ENCODE assay signal across 8 cellular contexts in the genomic region with DNA sequence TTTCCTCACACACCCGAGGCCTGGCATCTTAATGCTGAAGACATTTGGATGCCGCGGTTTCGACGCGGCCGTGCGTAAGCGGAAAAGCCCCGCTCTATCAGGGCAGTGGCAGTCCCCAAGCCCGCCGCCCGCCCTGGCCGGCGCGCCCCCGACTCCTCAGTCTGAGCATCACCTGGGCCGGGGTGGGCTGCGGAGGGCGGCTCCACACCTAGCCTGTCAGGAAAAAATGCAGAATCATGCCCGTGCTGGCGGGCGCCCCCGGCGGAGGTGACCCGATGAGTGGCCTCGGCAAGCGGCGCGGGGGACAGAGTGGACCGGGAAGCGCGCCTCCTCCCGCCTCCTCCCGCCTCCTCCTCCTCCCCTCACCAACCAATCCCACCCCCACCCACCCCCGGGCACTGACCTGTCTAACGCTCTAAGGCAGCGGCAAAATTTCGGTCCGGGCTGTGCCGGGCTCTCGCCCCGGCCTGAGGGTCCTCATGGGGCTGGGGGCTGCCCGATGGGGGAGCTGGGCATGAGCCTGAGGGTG. TPM values are rescaled to one million over a fixed set of nuclear protein-coding genes. Genes with fewer than 3 reads are reported as not detected.
DNase-seq lines count a peak whose midpoint lies in the region; ATAC-seq, FAIRE-seq and TF ChIP-seq lines count a peak whose summit lies in the region.

No MANE protein-coding gene starts in this region.

- no peak for FAIRE-seq in D721Med (lab: Jason Lieb, UNC)

- H3K27me3 Mint-ChIP-seq in Calu3 (ENCODE audit: unreplicated experiment): peaks cover under 1% of the 10 kb centered on the region

- H3K36me3 ChIP-seq in esophagus muscularis mucosa (peaks cover 0 to 12% (median 4%) of the 10 kb centered on the region in 4 donors), neural cell (ENCODE audit: insufficient read depth, low read length) (peaks cover 14% of the 10 kb centered on the region)

- no peaks in the 10 kb centered on the region for H3K9me3 Mint-ChIP-seq in Calu3 (ENCODE audit: low read depth, unreplicated experiment)

- TF ChIP-seq POLR2A in esophagus muscularis mucosa (IDR thresholded peaks at IDR 0.05; ENCODE audit: low read depth): no peak

- H3K4me3 ChIP-seq in esophagus muscularis mucosa (peak overlapping the region; percentile 61 to 68 (median 63)), neural cell (ENCODE audit: low read length) (peak overlapping the region; percentile 97)

- peak overlapping the region; percentile 14 for H3K27ac Mint-ChIP-seq in Calu3 (ENCODE audit: unreplicated experiment)

- no TSS peak for BruUV-seq in Calu3 (replicated peaks; lab: Mats Ljungman, UMichigan)

- CTCF ChIA-PET in Calu3 (lab: Charles Lee): interaction anchor here (0.6 to 1.2 kb wide), 4 partner anchors 27 to 247 kb away, joined by 3 to 11 read pairs (median 4); a partner anchor contains a TSS

- no peak for TF ChIP-seq CTCF in Calu3 (IDR thresholded peaks at IDR 0.05; ENCODE audit: unreplicated experiment)
- no peak for TF ChIP-seq CTCF in VCaP (conservative IDR thresholded peaks at IDR 0.05)
- TF ChIP-seq CTCF in esophagus muscularis mucosa (IDR thresholded peaks at IDR 0.05): no peak
- TF ChIP-seq CTCF in neural cell (IDR thresholded peaks at IDR 0.05; ENCODE audit: poor library complexity, severe bottlenecking): no peak
- TF ChIP-seq CTCF in D721Med (IDR thresholded peaks at IDR 0.05; ENCODE audit: insufficient read depth, missing control alignments): no peak

- WGBS in esophagus muscularis mucosa: 1% methylated on average over 19 of the region's 44 CpGs

- peak overlapping the region; percentile 94 for H3K9ac ChIP-seq in neural cell (ENCODE audit: low read length)

- peak overlapping the region; percentile 52; the same call in 1 of the 2 replicates for H3K27ac ChIP-seq in VCaP
- H3K27ac ChIP-seq in esophagus muscularis mucosa (replicated peaks in 1 of 4): peak overlapping the region; percentile 30 to 65 (median 58)
- H3K27ac ChIP-seq in neural cell (ENCODE audit: low read length): peak overlapping the region; percentile 82

- no peaks in the 10 kb centered on the region for H4K20me1 ChIP-seq in neural cell (ENCODE audit: insufficient read depth)

- H3K4me1 ChIP-seq in esophagus muscularis mucosa: peaks cover 16 to 34% (median 29%) of the 10 kb centered on the region in 4 donors

- peak; percentile 16 for ATAC-seq in HG02642 (IDR thresholded peaks at IDR 0.05; ENCODE audit: poor library complexity, unreplicated experiment)

- H3K27me3 ChIP-seq in esophagus muscularis mucosa (peaks cover 0 to 72% (median 10%) of the 10 kb centered on the region in 4 donors), neural cell (ENCODE audit: insufficient read depth, low read depth, low read length) (peaks cover 37% of the 10 kb centered on the region)

- peaks cover 17% of the 10 kb centered on the region for H3K36me3 Mint-ChIP-seq in Calu3 (ENCODE audit: insufficient read depth, unreplicated experiment)

- TF ChIP-seq EP300 in esophagus muscularis mucosa (IDR thresholded peaks at IDR 0.05) (no peak), neural cell (conservative IDR thresholded peaks at IDR 0.05; ENCODE audit: poor library complexity, severe bottlenecking) (no peak)

- H3K79me2 ChIP-seq in neural cell (replicated peaks; ENCODE audit: insufficient read depth, low read length): peaks cover 7% of the 10 kb centered on the region

- TF ChIP-seq RAD21 in neural cell (conservative IDR thresholded peaks at IDR 0.05): no peak

- peak overlapping the region; percentile 93 for H3K4me2 ChIP-seq in neural cell (ENCODE audit: low read length)

- intact Hi-C loops in Calu3 (cut with micrococcal nuclease; ENCODE audit: unreplicated experiment): loop anchor here (10.0 kb wide), 1 partner anchor 52 kb away; no protein-coding TSS in a partner anchor
- intact Hi-C loops in esophagus muscularis mucosa (cut with DNase I): no loop called here
- intact Hi-C loops in posterior vena cava (cut with DNase I): loop anchor here in 1 of 2 donors (5.0 kb wide), 1 partner anchor 45 kb away; no protein-coding TSS in a partner anchor

- H3F3A ChIP-seq in neural cell (ENCODE audit: insufficient read depth, low read length, poor library complexity, severe bottlenecking): peaks cover 3% of the 10 kb centered on the region

- H3K9me3 ChIP-seq in esophagus muscularis mucosa: no peaks in the 10 kb centered on the region
- no peaks in the 10 kb centered on the region for H3K9me3 ChIP-seq in neural cell (ENCODE audit: low read length)

- peak overlapping the region; percentile 84 for H3K4me3 Mint-ChIP-seq in Calu3 (ENCODE audit: low read depth, unreplicated experiment)

- peaks cover 20% of the 10 kb centered on the region for H3K4me1 Mint-ChIP-seq in Calu3 (ENCODE audit: low read depth, unreplicated experiment)

- DNase-seq in Calu3 (peak; percentile 48), esophagus muscularis mucosa (ENCODE audit: extremely low spot score) (peak; percentile 87), SHP77 treated with DMSO at 0.1 percent for 48 hours (lab: John Stamatoyannopoulos, UW) (no peak), D721Med (ENCODE audit: insufficient read length, low spot score) (no peak), posterior vena cava (ENCODE audit: low spot score) (no peak)

- no peaks in the 10 kb centered on the region for H3K9me2 ChIP-seq in neural cell (ENCODE audit: insufficient read depth, low read length)

- H2AFZ ChIP-seq in neural cell (ENCODE audit: low read depth, low read length): peak overlapping the region; percentile 60

TF ChIP-seq in neural cell, 6 proteins besides CTCF, POLR2A, EP300 and RAD21:
- TF ChIP-seq SMC3 (conservative IDR thresholded peaks at IDR 0.05; ENCODE audit: poor library complexity): no peak
- peak; percentile 46 for TF ChIP-seq POLR2AphosphoS5 (IDR thresholded peaks at IDR 0.05)
- TF ChIP-seq, protein P1, sequence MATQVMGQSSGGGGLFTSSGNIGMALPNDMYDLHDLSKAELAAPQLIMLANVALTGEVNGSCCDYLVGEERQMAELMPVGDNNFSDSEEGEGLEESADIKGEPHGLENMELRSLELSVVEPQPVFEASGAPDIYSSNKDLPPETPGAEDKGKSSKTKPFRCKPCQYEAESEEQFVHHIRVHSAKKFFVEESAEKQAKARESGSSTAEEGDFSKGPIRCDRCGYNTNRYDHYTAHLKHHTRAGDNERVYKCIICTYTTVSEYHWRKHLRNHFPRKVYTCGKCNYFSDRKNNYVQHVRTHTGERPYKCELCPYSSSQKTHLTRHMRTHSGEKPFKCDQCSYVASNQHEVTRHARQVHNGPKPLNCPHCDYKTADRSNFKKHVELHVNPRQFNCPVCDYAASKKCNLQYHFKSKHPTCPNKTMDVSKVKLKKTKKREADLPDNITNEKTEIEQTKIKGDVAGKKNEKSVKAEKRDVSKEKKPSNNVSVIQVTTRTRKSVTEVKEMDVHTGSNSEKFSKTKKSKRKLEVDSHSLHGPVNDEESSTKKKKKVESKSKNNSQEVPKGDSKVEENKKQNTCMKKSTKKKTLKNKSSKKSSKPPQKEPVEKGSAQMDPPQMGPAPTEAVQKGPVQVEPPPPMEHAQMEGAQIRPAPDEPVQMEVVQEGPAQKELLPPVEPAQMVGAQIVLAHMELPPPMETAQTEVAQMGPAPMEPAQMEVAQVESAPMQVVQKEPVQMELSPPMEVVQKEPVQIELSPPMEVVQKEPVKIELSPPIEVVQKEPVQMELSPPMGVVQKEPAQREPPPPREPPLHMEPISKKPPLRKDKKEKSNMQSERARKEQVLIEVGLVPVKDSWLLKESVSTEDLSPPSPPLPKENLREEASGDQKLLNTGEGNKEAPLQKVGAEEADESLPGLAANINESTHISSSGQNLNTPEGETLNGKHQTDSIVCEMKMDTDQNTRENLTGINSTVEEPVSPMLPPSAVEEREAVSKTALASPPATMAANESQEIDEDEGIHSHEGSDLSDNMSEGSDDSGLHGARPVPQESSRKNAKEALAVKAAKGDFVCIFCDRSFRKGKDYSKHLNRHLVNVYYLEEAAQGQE (IDR thresholded peaks at IDR 0.05; ENCODE audit: borderline replicate concordance): no peak
- TF ChIP-seq TAF1 (IDR thresholded peaks at IDR 0.05; ENCODE audit: low read depth): no peak
- no peak for TF ChIP-seq EZH2 (IDR thresholded peaks at IDR 0.05; ENCODE audit: borderline replicate concordance, insufficient read depth, low read length, poor library complexity, severe bottlenecking)
- TF ChIP-seq MXI1 (conservative IDR thresholded peaks at IDR 0.05; ENCODE audit: poor library complexity, severe bottlenecking): no peak

RNA-seq across cellular contexts. Expression of a gene that starts 0.6 kb away (rescaled TPM):
- 8.1 and 11.1 TPM in 2 replicates for total RNA-seq in Calu3 (2022)
- 10 to 100 TPM in 2 of 4 donors, 1 to 10 TPM in 2; 2.8 to 10.9 (median 7.3) TPM for total RNA-seq in esophagus muscularis mucosa
- 99.9 and 152 TPM in 2 replicates for polyA plus RNA-seq in neural cell
- polyA minus RNA-seq in neural cell: 113 and 119 TPM in 2 replicates
- 1 to 10 TPM; 4.3 to 6.0 TPM for total RNA-seq in posterior vena cava

RNA-seq across cellular contexts. Expression of a gene that starts 21.2 kb away (rescaled TPM):
- total RNA-seq in Calu3 (2022) (2.2 and 4.7 TPM in 2 replicates), esophagus muscularis mucosa (100 to 1,000 TPM in 3 of 4 donors, 10 to 100 TPM in 1; 77.7 to 133 (median 111) TPM), posterior vena cava (10 to 100 TPM; 78.8 to 82.8 TPM)
- 12.9 and 18.8 TPM in 2 replicates for polyA plus RNA-seq in neural cell
- 6.6 and 6.7 TPM in 2 replicates for polyA minus RNA-seq in neural cell

RNA-seq across cellular contexts. Expression of a gene that starts 27.8 kb away (rescaled TPM):
- total RNA-seq in Calu3 (2022): 23.1 and 25.9 TPM in 2 replicates
- total RNA-seq in esophagus muscularis mucosa: 10 to 100 TPM; 39.0 to 68.6 (median 46.8) TPM
- 141 and 163 TPM in 2 replicates for polyA plus RNA-seq in neural cell
- polyA minus RNA-seq in neural cell: 68.3 and 78.4 TPM in 2 replicates
- total RNA-seq in posterior vena cava: 10 to 100 TPM; 32.4 to 35.6 TPM

RNA-seq across cellular contexts. Expression of a gene that starts 41.4 kb away (rescaled TPM):
- total RNA-seq in Calu3 (2022) (66.3 and 80.3 TPM in 2 replicates), esophagus muscularis mucosa (10 to 100 TPM; 22.7 to 30.7 (median 29.0) TPM), posterior vena cava (10 to 100 TPM; 26.0 to 27.4 TPM)
- polyA plus RNA-seq in neural cell: 22.1 and 31.0 TPM in 2 replicates
- polyA minus RNA-seq in neural cell: 13.1 and 21.6 TPM in 2 replicates

Comparison
In these comparisons a context has a peak if more than half of its experiments do, and no peak if none do; other contexts are left out.
1. DNase-seq: peak in Calu3 (single experiment) and esophagus muscularis mucosa (single experiment); none in SHP77 treated with DMSO at 0.1 percent for 48 hours (single experiment), D721Med (single experiment) and posterior vena cava (single experiment).
2. RNA of a gene that starts 21.2 kb away (total RNA-seq): 77.7 to 133 TPM in esophagus muscularis mucosa and 78.8 to 82.8 TPM in posterior vena cava; 2.2 to 4.7 TPM in Calu3; every median in the first group is over 10 times any median in the second.
3. Peak in every context shown above with its lines, with median percentiles within 50 percentile points of each other: H3K27ac ChIP-seq.